Comparison of ENCODE assay signal across 20 cellular contexts in the genomic region with DNA sequence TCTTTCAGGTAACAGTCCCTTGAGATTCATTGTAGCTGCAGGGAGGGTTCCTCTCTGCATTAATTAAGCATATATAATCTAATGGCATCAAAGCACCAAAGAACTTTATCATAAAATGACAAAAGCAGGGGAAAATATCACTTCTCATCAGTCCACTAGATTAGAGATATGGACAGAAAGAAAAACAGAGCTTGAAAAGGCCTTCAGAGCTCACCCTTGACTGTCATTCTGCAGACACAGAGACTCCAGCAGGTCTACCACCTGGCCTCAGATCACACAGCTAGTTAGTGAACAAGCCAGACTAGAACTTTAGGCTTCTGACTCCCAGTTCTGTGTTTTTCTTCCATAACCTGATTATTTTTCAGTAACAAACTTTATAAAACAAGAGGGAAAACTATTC.
DNase-seq lines count a peak whose midpoint lies in the region; ATAC-seq and TF ChIP-seq lines count a peak whose summit lies in the region.
"Had no signal": no experiment of that assay in that cellular context is flagged by ENCODE, and none has a peak within 500 bp of the region (broad histone marks: within the 10 kb centered on the region; RNA-seq: fewer than 3 reads in every experiment).

No MANE protein-coding gene starts in this region.

- intact Hi-C loops in cardiac septum (cut with DNase I) (loop anchor here (10.0 kb wide), 1 partner anchor 302 kb away; no protein-coding TSS in a partner anchor), ascending aorta (cut with DNase I) (no loop called here)
- intact Hi-C loops in CD4-positive, alpha-beta T cell (cut with DNase I, micrococcal nuclease): no loop called here

- H3K27ac Mint-ChIP-seq in CD4-positive, alpha-beta T cell: no peak overlapping the region
- H3K27ac Mint-ChIP-seq: B cell, CD14-positive monocyte had no signal

- TF ChIP-seq CTCF in cardiac muscle cell (IDR thresholded peaks at IDR 0.05; ENCODE audit: low read depth, low read length): no peak
- TF ChIP-seq CTCF in CD4-positive, alpha-beta T cell (IDR thresholded peaks at IDR 0.05): no peak
- no peak for TF ChIP-seq CTCF in ascending aorta (IDR thresholded peaks at IDR 0.05)

- POLR2A ChIA-PET in CD4-positive, alpha-beta T cell (lab: Charles Lee): no interaction called here

- no peaks in the 10 kb centered on the region for H3K4me1 Mint-ChIP-seq in CD4-positive, alpha-beta T cell (ENCODE audit: low read depth)
- H3K4me1 Mint-ChIP-seq: B cell, CD14-positive monocyte had no signal

- H3K27me3 ChIP-seq in cardiac muscle cell (no peaks in the 10 kb centered on the region), ascending aorta (no peaks in the 10 kb centered on the region)
- no peaks in the 10 kb centered on the region for H3K27me3 ChIP-seq in CD4-positive, alpha-beta T cell (ENCODE audit: control insufficient read depth, insufficient read depth, low read length)
- H3K27me3 ChIP-seq: MG63 had no signal

- no peak for DNase-seq in cardiac muscle cell (ENCODE audit: low read depth in 1 of 2, low spot score in 1 of 2)
- no peak for DNase-seq in cardiac septum (ENCODE audit: low spot score)
- peak; percentile 67 for DNase-seq in NCI-H69 (lab: John Stamatoyannopoulos, UW)
- DNase-seq in caudate nucleus (lab: John Stamatoyannopoulos, UW): no peak
- no peak for DNase-seq in effector CD8-positive, alpha-beta T cell (lab: John Stamatoyannopoulos, UW)
- DNase-seq in CD4-positive, alpha-beta T cell: no peak
- no peak for DNase-seq in ascending aorta (ENCODE audit: low spot score in 2 of 2)
- DNase-seq: EL, GF-D8, Kasumi-1, MG63, NCI-H1048, NCI-H2171, NCI-H524 treated with DMSO at 0.1 percent for 48 hours, PC-9, SHP77 treated with DMSO at 0.1 percent for 48 hours had no signal

- H3K9me3 Mint-ChIP-seq in CD4-positive, alpha-beta T cell: no peaks in the 10 kb centered on the region

- CTCF ChIA-PET in CD4-positive, alpha-beta T cell (lab: Charles Lee): no interaction called here

- H3K9me3 ChIP-seq in cardiac muscle cell (ENCODE audit: low read depth): no peaks in the 10 kb centered on the region
- no peaks in the 10 kb centered on the region for H3K9me3 ChIP-seq in CD4-positive, alpha-beta T cell (ENCODE audit: control insufficient read depth, low read length)
- no peaks in the 10 kb centered on the region for H3K9me3 ChIP-seq in ascending aorta
- H3K9me3 ChIP-seq: A549, MG63 had no signal

- H3K4me1 ChIP-seq in cardiac muscle cell (ENCODE audit: low read depth) (peaks cover 49% of the 10 kb centered on the region), ascending aorta (no peaks in the 10 kb centered on the region)
- H3K4me1 ChIP-seq: A549 had no signal

- H3K4me3 ChIP-seq in cardiac muscle cell (no peak overlapping the region), ascending aorta (no peak overlapping the region)
- H3K4me3 ChIP-seq: A549, MG63, PC-9 had no signal

- H3K27ac ChIP-seq in cardiac muscle cell (peak overlapping the region; percentile 84), caudate nucleus (ENCODE audit: low read depth, low read length) (peak overlapping the region; percentile 3), ascending aorta (no peak overlapping the region)
- H3K27ac ChIP-seq in CD4-positive, alpha-beta T cell (ENCODE audit: low read depth, low read length): no peak overlapping the region
- H3K27ac ChIP-seq: A549, PC-9, RWPE1 had no signal

- H3K4me3 Mint-ChIP-seq in CD4-positive, alpha-beta T cell: no peak overlapping the region
- H3K4me3 Mint-ChIP-seq: B cell, CD14-positive monocyte had no signal

- no peaks in the 10 kb centered on the region for H3K27me3 Mint-ChIP-seq in CD4-positive, alpha-beta T cell
- H3K27me3 Mint-ChIP-seq: B cell had no signal

- no peaks in the 10 kb centered on the region for H3K36me3 Mint-ChIP-seq in CD4-positive, alpha-beta T cell (ENCODE audit: low read depth)
- H3K36me3 Mint-ChIP-seq: CD14-positive monocyte had no signal

- H3K36me3 ChIP-seq in cardiac muscle cell (no peaks in the 10 kb centered on the region), ascending aorta (no peaks in the 10 kb centered on the region)
- H3K36me3 ChIP-seq: MG63 had no signal

- no peak for ATAC-seq in CD4-positive, alpha-beta T cell (ENCODE audit: poor library complexity)
- ATAC-seq: A549 had no signal

Comparison
In these comparisons a context has a peak if more than half of its experiments do, and no peak if none do; other contexts are left out.
1. H3K27ac ChIP-seq: peak in cardiac muscle cell (single experiment) and caudate nucleus (single experiment); none in CD4-positive, alpha-beta T cell (single experiment) and ascending aorta (0 of 2).